17 cellular contexts compared by ENCODE assay signal in the genomic region with DNA sequence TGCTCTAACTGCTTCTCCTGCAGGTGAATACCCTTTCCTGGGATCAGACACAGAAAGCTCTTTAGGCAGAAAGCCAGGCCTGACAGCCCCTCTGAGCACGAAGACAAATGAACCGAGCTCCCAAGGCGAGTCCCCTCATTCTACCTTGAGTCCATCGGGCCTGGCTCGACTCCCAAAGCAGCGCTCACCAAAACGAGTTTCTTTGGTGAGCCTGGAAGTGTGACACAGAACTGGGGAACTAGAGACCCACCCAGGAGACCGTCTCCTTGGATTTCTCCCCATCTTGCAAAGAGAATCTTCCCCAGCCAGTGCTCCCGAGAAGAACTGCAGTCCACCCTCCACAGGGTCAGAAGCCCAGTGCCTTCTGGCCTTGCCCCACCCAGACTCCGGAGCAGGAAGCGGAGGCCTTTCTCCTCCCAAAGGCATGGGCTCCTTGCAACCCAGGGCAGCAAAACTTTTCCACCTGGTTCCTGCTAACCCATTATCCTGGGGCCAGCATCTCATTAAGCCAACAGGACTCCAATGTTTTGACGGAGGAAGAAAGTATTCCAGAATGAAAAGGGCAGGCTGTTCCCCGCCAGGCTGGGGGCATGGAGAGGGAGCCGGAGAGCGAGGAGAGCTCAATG.
"Had no signal": no experiment of that assay in that cellular context is flagged by ENCODE, and none has a peak within 500 bp of the region (broad histone marks: within the 10 kb centered on the region; RNA-seq: fewer than 3 reads in every experiment).

No MANE protein-coding gene starts in this region.

- H3K4me1 ChIP-seq: adrenal gland, colonic mucosa had no signal

- H3K36me3 ChIP-seq: adrenal gland, cardiac muscle cell, colonic mucosa, esophagus muscularis mucosa, suprapubic skin had no signal

- H3K9me3 Mint-ChIP-seq: activated CD4-positive, alpha-beta memory T cell treated with anti-CD3 and anti-CD28 coated beads for 36 hours; activated naive CD4-positive, alpha-beta T cell treated with anti-CD3 and anti-CD28 coated beads, Interleukin-2, amount 50 U/mL, for 24 hours; activated T-cell treated with anti-CD3 and anti-CD28 coated beads, Interleukin-2, amount 50 U/mL, for 24 hours; naive B cell; stimulated activated naive CD8-positive, alpha-beta T cell treated with anti-CD3 and anti-CD28 coated beads, Interleukin-15, Interleukin-2, amounts not matched to agents 100 ng/mL and 50 ng/mL, for 24 hours; type B pancreatic cell had no signal

- H3K9me3 ChIP-seq: adrenal gland, colonic mucosa, esophagus muscularis mucosa, suprapubic skin had no signal

- H3K36me3 Mint-ChIP-seq: activated CD4-positive, alpha-beta memory T cell treated with anti-CD3 and anti-CD28 coated beads for 36 hours; activated CD8-positive, alpha-beta memory T cell treated with anti-CD3 and anti-CD28 coated beads, Interleukin-2, amount 10 ng/mL, durations not matched to agents 7 days and 5 days; activated naive CD4-positive, alpha-beta T cell treated with anti-CD3 and anti-CD28 coated beads, Interleukin-2, amount 50 U/mL, for 24 hours; naive B cell; type B pancreatic cell had no signal

- H3K27ac ChIP-seq: adrenal gland, cardiac muscle cell, colonic mucosa, esophagus muscularis mucosa, skin epidermis, suprapubic skin had no signal

- H3K27ac Mint-ChIP-seq: activated CD4-positive, alpha-beta memory T cell treated with anti-CD3 and anti-CD28 coated beads for 36 hours; activated CD4-positive, alpha-beta T cell treated with anti-CD3 and anti-CD28 coated beads for 36 hours; activated CD8-positive, alpha-beta memory T cell treated with anti-CD3 and anti-CD28 coated beads, Interleukin-2, amount 10 ng/mL, durations not matched to agents 7 days and 5 days; activated naive CD4-positive, alpha-beta T cell treated with anti-CD3 and anti-CD28 coated beads, Interleukin-2, amount 50 U/mL, for 24 hours; activated T-cell treated with anti-CD3 and anti-CD28 coated beads, Interleukin-2, amount 50 U/mL, for 24 hours; naive B cell; stimulated activated naive CD8-positive, alpha-beta T cell treated with anti-CD3 and anti-CD28 coated beads, Interleukin-15, Interleukin-2, amounts not matched to agents 100 ng/mL and 50 ng/mL, for 24 hours; T-helper 17 cell; type B pancreatic cell had no signal

- DNase-seq: activated CD4-positive, alpha-beta memory T cell treated with anti-CD3 and anti-CD28 coated beads for 36 hours; activated CD4-positive, alpha-beta T cell treated with anti-CD3 and anti-CD28 coated beads for 36 hours; activated CD8-positive, alpha-beta memory T cell treated with anti-CD3 and anti-CD28 coated beads, Interleukin-2, amount 10 ng/mL, durations not matched to agents 7 days and 5 days; activated T-cell treated with anti-CD3 and anti-CD28 coated beads, Interleukin-2, amount 50 U/mL, for 24 hours; adrenal gland; colonic mucosa; hippocampal formation; kidney glomerular epithelial cell; naive B cell; T-helper 17 cell had no signal

- H3K27me3 ChIP-seq: adrenal gland, cardiac muscle cell, colonic mucosa, esophagus muscularis mucosa had no signal

- H3K4me3 Mint-ChIP-seq: activated CD4-positive, alpha-beta memory T cell treated with anti-CD3 and anti-CD28 coated beads for 36 hours; activated CD4-positive, alpha-beta T cell treated with anti-CD3 and anti-CD28 coated beads for 36 hours; activated CD8-positive, alpha-beta memory T cell treated with anti-CD3 and anti-CD28 coated beads, Interleukin-2, amount 10 ng/mL, durations not matched to agents 7 days and 5 days; activated naive CD4-positive, alpha-beta T cell treated with anti-CD3 and anti-CD28 coated beads, Interleukin-2, amount 50 U/mL, for 24 hours; activated T-cell treated with anti-CD3 and anti-CD28 coated beads, Interleukin-2, amount 50 U/mL, for 24 hours; naive B cell; stimulated activated naive CD8-positive, alpha-beta T cell treated with anti-CD3 and anti-CD28 coated beads, Interleukin-15, Interleukin-2, amounts not matched to agents 100 ng/mL and 50 ng/mL, for 24 hours; T-helper 17 cell; type B pancreatic cell had no signal

- ATAC-seq: activated CD4-positive, alpha-beta T cell treated with anti-CD3 and anti-CD28 coated beads for 36 hours; activated CD8-positive, alpha-beta memory T cell treated with anti-CD3 and anti-CD28 coated beads, Interleukin-2, amount 10 ng/mL, durations not matched to agents 7 days and 5 days; T-helper 17 cell had no signal

- H3K4me3 ChIP-seq: adrenal gland, cardiac muscle cell, colonic mucosa, esophagus muscularis mucosa, skin epidermis, suprapubic skin had no signal

- H3K4me1 Mint-ChIP-seq: activated CD4-positive, alpha-beta T cell treated with anti-CD3 and anti-CD28 coated beads for 36 hours; activated CD8-positive, alpha-beta memory T cell treated with anti-CD3 and anti-CD28 coated beads, Interleukin-2, amount 10 ng/mL, durations not matched to agents 7 days and 5 days; activated naive CD4-positive, alpha-beta T cell treated with anti-CD3 and anti-CD28 coated beads, Interleukin-2, amount 50 U/mL, for 24 hours; naive B cell had no signal

- H3K27me3 Mint-ChIP-seq: activated CD4-positive, alpha-beta memory T cell treated with anti-CD3 and anti-CD28 coated beads for 36 hours; activated CD4-positive, alpha-beta T cell treated with anti-CD3 and anti-CD28 coated beads for 36 hours; activated naive CD4-positive, alpha-beta T cell treated with anti-CD3 and anti-CD28 coated beads, Interleukin-2, amount 50 U/mL, for 24 hours; stimulated activated naive CD8-positive, alpha-beta T cell treated with anti-CD3 and anti-CD28 coated beads, Interleukin-15, Interleukin-2, amounts not matched to agents 100 ng/mL and 50 ng/mL, for 24 hours had no signal
